Comparison of ENCODE assay signal across 9 cellular contexts in the genomic region with DNA sequence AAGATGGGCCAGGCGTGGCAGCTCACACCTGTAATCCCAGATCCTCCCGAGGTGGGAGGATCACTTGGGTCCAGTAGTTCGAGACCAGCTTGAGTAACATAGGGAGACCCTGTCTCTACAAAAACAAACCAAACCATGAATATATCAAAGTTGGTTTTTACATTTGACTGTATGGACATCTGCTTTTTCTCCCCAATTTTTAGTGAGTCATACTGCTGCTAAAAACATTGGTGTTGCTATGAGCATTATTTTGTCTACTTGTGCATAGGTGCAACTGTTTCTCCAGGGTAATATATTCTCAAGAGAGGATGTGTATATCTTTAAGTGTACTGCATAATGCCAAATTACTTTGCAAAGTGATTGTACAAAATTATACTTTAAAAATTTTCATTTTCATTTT. TPM values are rescaled to one million over a fixed set of nuclear protein-coding genes. Genes with fewer than 3 reads are reported as not detected.
DNase-seq lines count a peak whose midpoint lies in the region; ATAC-seq and TF ChIP-seq lines count a peak whose summit lies in the region.
"Had no signal": no experiment of that assay in that cellular context is flagged by ENCODE, and none has a peak within 500 bp of the region (broad histone marks: within the 10 kb centered on the region; RNA-seq: fewer than 3 reads in every experiment).

No MANE protein-coding gene starts in this region.

- TF ChIP-seq CTCF in liver (IDR thresholded peaks at IDR 0.05; ENCODE audit: low read depth, low read length, missing input control) (no peak), tibial nerve (IDR thresholded peaks at IDR 0.05) (no peak)

- H3K4me1 ChIP-seq in liver (ENCODE audit: control insufficient read depth in 4 of 4, insufficient read depth in 4 of 4, low read length in 3 of 4) (peaks cover 2 to 29% (median 19%) of the 10 kb centered on the region in 4 donors), tibial nerve (peaks cover 0 to 53% (median 19%) of the 10 kb centered on the region in 4 donors)

- DNase-seq in activated T-cell treated with anti-CD3 and anti-CD28 coated beads, Interleukin-2, amount 50 U/mL, for 4 hours, result no peak
- DNase-seq in activated T-cell treated with anti-CD3 and anti-CD28 coated beads for 4 hours, result no peak
- no peak for DNase-seq in activated T-helper 1 cell treated with anti-CD3 and anti-CD28 coated beads, Interleukin-12 subunit alpha, Interleukin-12 subunit beta, Interleukin-2, Interleukin-4 antibody, amounts not matched to agents 30 ng/mL and 10 ng/mL and 1 ng/mL, durations not matched to agents 14 hours and 24 hours and 36 hours (ENCODE audit: low spot score)
- no peak for DNase-seq in tibial nerve (ENCODE audit: low spot score in 2 of 2)
- no peak for DNase-seq in RPMI8226
- no peak for DNase-seq in NCI-H2029 (lab: John Stamatoyannopoulos, UW)

- 85% methylated on average over 3 of the region's 3 CpGs for WGBS in liver
- 88 to 94% methylated on average over 3 of the region's 3 CpGs for WGBS in tibial nerve, 2 donors

- intact Hi-C loops in activated T-helper 1 cell treated with anti-CD3 and anti-CD28 coated beads, Interleukin-12 subunit alpha, Interleukin-12 subunit beta, Interleukin-2, Interleukin-4 antibody, amounts not matched to agents 30 ng/mL and 10 ng/mL and 1 ng/mL, durations not matched to agents 14 hours and 24 hours and 36 hours (cut with micrococcal nuclease), result loop anchor here (1.0 to 10.0 kb wide), 7 partner anchors 59 to 715 kb away; partner anchors contain the start of genes RABGEF1, SBDS and TPST1

- H3K9ac ChIP-seq in liver (ENCODE audit: low read depth in 1 of 2, low read length in 2 of 2), result no peak overlapping the region

- no peak overlapping the region for H3K27ac ChIP-seq in liver (ENCODE audit: low read depth in 1 of 2, low read length in 2 of 2)
- H3K27ac ChIP-seq in tibial nerve, result peak overlapping the region in 3 of 4 donors; percentile 85 to 89 (median 88)

- H3K9me3 ChIP-seq in liver (ENCODE audit: control insufficient read depth in 4 of 4, low read length in 3 of 4) (no peaks in the 10 kb centered on the region), tibial nerve (no peaks in the 10 kb centered on the region)

- no peak for TF ChIP-seq RAD21 in liver (IDR thresholded peaks at IDR 0.05)

- TF ChIP-seq EP300 in tibial nerve (IDR thresholded peaks at IDR 0.05), result no peak

- ATAC-seq in activated T-cell treated with anti-CD3 and anti-CD28 coated beads, Interleukin-2, amount 50 U/mL, for 4 hours, result no peak
- ATAC-seq in GM21526 (IDR thresholded peaks at IDR 0.05; ENCODE audit: low FRiP score, unreplicated experiment), result no peak

- TF ChIP-seq POLR2A in tibial nerve (IDR thresholded peaks at IDR 0.05), result no peak

- H3K36me3 Mint-ChIP-seq in activated T-cell treated with anti-CD3 and anti-CD28 coated beads, Interleukin-2, amount 50 U/mL, for 4 hours (ENCODE audit: insufficient read depth), result peaks cover 2% of the 10 kb centered on the region
- H3K36me3 Mint-ChIP-seq in activated T-helper 1 cell treated with anti-CD3 and anti-CD28 coated beads, Interleukin-12 subunit alpha, Interleukin-12 subunit beta, Interleukin-2, Interleukin-4 antibody, amounts not matched to agents 30 ng/mL and 10 ng/mL and 1 ng/mL, durations not matched to agents 14 hours and 24 hours and 36 hours (ENCODE audit: low read depth), result peaks cover 8% of the 10 kb centered on the region

- H3K27ac Mint-ChIP-seq in activated T-helper 1 cell treated with anti-CD3 and anti-CD28 coated beads, Interleukin-12 subunit alpha, Interleukin-12 subunit beta, Interleukin-2, Interleukin-4 antibody, amounts not matched to agents 30 ng/mL and 10 ng/mL and 1 ng/mL, durations not matched to agents 14 hours and 24 hours and 36 hours, result no peak overlapping the region

- H3K9me3 Mint-ChIP-seq in activated T-cell treated with anti-CD3 and anti-CD28 coated beads, Interleukin-2, amount 50 U/mL, for 4 hours, result no peaks in the 10 kb centered on the region
- H3K9me3 Mint-ChIP-seq in activated T-helper 1 cell treated with anti-CD3 and anti-CD28 coated beads, Interleukin-12 subunit alpha, Interleukin-12 subunit beta, Interleukin-2, Interleukin-4 antibody, amounts not matched to agents 30 ng/mL and 10 ng/mL and 1 ng/mL, durations not matched to agents 14 hours and 24 hours and 36 hours, result no peaks in the 10 kb centered on the region
- H3K9me3 Mint-ChIP-seq: T-helper 1 cell treated with Interleukin-12 subunit alpha and Interleukin-12 subunit beta and Interleukin-4 antibody, amounts not matched to agents 30 μg/mL and 1 μg/mL, for 36 hours had no signal

- H3K27me3 ChIP-seq in liver (ENCODE audit: control insufficient read depth in 4 of 4, insufficient read depth in 4 of 4, low read length in 3 of 4) (no peaks in the 10 kb centered on the region), tibial nerve (no peaks in the 10 kb centered on the region)

- H3K4me3 Mint-ChIP-seq in activated T-cell treated with anti-CD3 and anti-CD28 coated beads, Interleukin-2, amount 50 U/mL, for 4 hours, result peak overlapping the region; percentile 97
- peak overlapping the region; percentile 59 for H3K4me3 Mint-ChIP-seq in activated T-helper 1 cell treated with anti-CD3 and anti-CD28 coated beads, Interleukin-12 subunit alpha, Interleukin-12 subunit beta, Interleukin-2, Interleukin-4 antibody, amounts not matched to agents 30 ng/mL and 10 ng/mL and 1 ng/mL, durations not matched to agents 14 hours and 24 hours and 36 hours

- H3K4me3 ChIP-seq in liver (ENCODE audit: low read depth in 1 of 3, low read length in 3 of 3), result peak overlapping the region in 2 of 3 donors; percentile 98 to 100
- peak overlapping the region; percentile 57 to 99 (median 90) for H3K4me3 ChIP-seq in tibial nerve

- H3K27me3 Mint-ChIP-seq in activated T-cell treated with anti-CD3 and anti-CD28 coated beads, Interleukin-2, amount 50 U/mL, for 4 hours (ENCODE audit: low read depth), result no peaks in the 10 kb centered on the region
- H3K27me3 Mint-ChIP-seq in activated T-helper 1 cell treated with anti-CD3 and anti-CD28 coated beads, Interleukin-12 subunit alpha, Interleukin-12 subunit beta, Interleukin-2, Interleukin-4 antibody, amounts not matched to agents 30 ng/mL and 10 ng/mL and 1 ng/mL, durations not matched to agents 14 hours and 24 hours and 36 hours (ENCODE audit: insufficient read depth), result no peaks in the 10 kb centered on the region

- H3K36me3 ChIP-seq in liver (ENCODE audit: control insufficient read depth in 4 of 4, insufficient read depth in 3 of 4, low read depth in 1 of 4, low read length in 3 of 4) (no peaks in the 10 kb centered on the region), tibial nerve (no peaks in the 10 kb centered on the region)

- H3K4me1 Mint-ChIP-seq in activated T-cell treated with anti-CD3 and anti-CD28 coated beads, Interleukin-2, amount 50 U/mL, for 4 hours (ENCODE audit: low read depth), result peaks cover 29% of the 10 kb centered on the region
- peaks cover 21% of the 10 kb centered on the region for H3K4me1 Mint-ChIP-seq in activated T-helper 1 cell treated with anti-CD3 and anti-CD28 coated beads, Interleukin-12 subunit alpha, Interleukin-12 subunit beta, Interleukin-2, Interleukin-4 antibody, amounts not matched to agents 30 ng/mL and 10 ng/mL and 1 ng/mL, durations not matched to agents 14 hours and 24 hours and 36 hours (ENCODE audit: low read depth)

TF ChIP-seq in liver, 16 proteins besides CTCF, POLR2A, EP300 and RAD21 (continues in another document):
- TF ChIP-seq, protein P1, sequence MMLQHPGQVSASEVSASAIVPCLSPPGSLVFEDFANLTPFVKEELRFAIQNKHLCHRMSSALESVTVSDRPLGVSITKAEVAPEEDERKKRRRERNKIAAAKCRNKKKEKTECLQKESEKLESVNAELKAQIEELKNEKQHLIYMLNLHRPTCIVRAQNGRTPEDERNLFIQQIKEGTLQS (IDR thresholded peaks at IDR 0.05), result no peak
- no peak for TF ChIP-seq YY1 (IDR thresholded peaks at IDR 0.05)
- TF ChIP-seq JUND (IDR thresholded peaks at IDR 0.05), result no peak
- TF ChIP-seq REST (IDR thresholded peaks at IDR 0.05), result no peak
- no peak for TF ChIP-seq TAF1 (conservative IDR thresholded peaks at IDR 0.05)
- TF ChIP-seq FOXA2 (IDR thresholded peaks at IDR 0.05), result no peak
- TF ChIP-seq NR2F2 (IDR thresholded peaks at IDR 0.05), result no peak
- no peak for TF ChIP-seq RXRA (IDR thresholded peaks at IDR 0.05)
- TF ChIP-seq SP1 (IDR thresholded peaks at IDR 0.05), result no peak
- TF ChIP-seq HNF4G (IDR thresholded peaks at IDR 0.05), result no peak
- TF ChIP-seq GABPA (IDR thresholded peaks at IDR 0.05 in 1 of 2, conservative IDR thresholded peaks at IDR 0.05 in 1 of 2), result no peak
- TF ChIP-seq EGR1 (IDR thresholded peaks at IDR 0.05; ENCODE audit: low read depth in 2 of 2), result no peak

RNA-seq across cellular contexts. Expression of gene TMEM248, which starts 0.8 kb away (rescaled TPM):
- 10 to 100 TPM; 89.7 to 91.8 (median 91.8) TPM for total RNA-seq in activated T-cell treated with anti-CD3 and anti-CD28 coated beads, Interleukin-2, amount 50 U/mL, for 4 hours
- 83.6 and 95.6 TPM in 2 replicates for total RNA-seq in activated T-helper 1 cell treated with anti-CD3 and anti-CD28 coated beads, Interleukin-12 subunit alpha, Interleukin-12 subunit beta, Interleukin-2, Interleukin-4 antibody, amounts not matched to agents 30 ng/mL and 10 ng/mL and 1 ng/mL, durations not matched to agents 14 hours and 24 hours and 36 hours
- total RNA-seq in liver (10 to 100 TPM; 42.4 to 45.6 TPM), tibial nerve (100 to 1,000 TPM in 1 of 4 donors, 10 to 100 TPM in 3; 86.4 to 110 (median 94.9) TPM)
- 10 to 100 TPM; 31.4 to 40.9 TPM for polyA plus RNA-seq in liver

Comparison
In these comparisons a context has a peak if more than half of its experiments do, and no peak if none do; other contexts are left out.
1. H3K27ac ChIP-seq: peak in tibial nerve (3 of 4); none in liver (0 of 2).